Comparison of ENCODE assay signal across 22 cellular contexts in genomic region chr2:143762176-143762928, GRCh38.
DNase-seq lines count a peak whose midpoint lies in the region; ATAC-seq, FAIRE-seq and TF ChIP-seq lines count a peak whose summit lies in the region.
"Had no signal": no experiment of that assay in that cellular context is flagged by ENCODE, and none has a peak within 500 bp of the region (broad histone marks: within the 10 kb centered on the region; RNA-seq: fewer than 3 reads in every experiment).

No MANE protein-coding gene starts in this region.

- H3K9me3 ChIP-seq in HepG2 (ENCODE audit: low read length): no peaks in the 10 kb centered on the region
- no peaks in the 10 kb centered on the region for H3K9me3 ChIP-seq in right lobe of liver
- no peaks in the 10 kb centered on the region for H3K9me3 ChIP-seq in adipocyte (ENCODE audit: control insufficient read depth, low read length)
- no peaks in the 10 kb centered on the region for H3K9me3 ChIP-seq in iPS-20b (ENCODE audit: insufficient read depth, low read depth, low read length)
- H3K9me3 ChIP-seq: prostate gland had no signal

- no peaks in the 10 kb centered on the region for H3K9me3 Mint-ChIP-seq in natural killer cell
- H3K9me3 Mint-ChIP-seq: activated naive CD8-positive, alpha-beta T cell treated with anti-CD3 and anti-CD28 coated beads, Interleukin-2, amount 50 U/mL, for 24 hours; CD4-positive, alpha-beta T cell; stimulated activated naive CD8-positive, alpha-beta T cell treated with anti-CD3 and anti-CD28 coated beads, Interleukin-15, Interleukin-2, amounts not matched to agents 100 ng/mL and 50 ng/mL, for 24 hours; T-helper 1 cell treated with Interleukin-12 subunit alpha and Interleukin-12 subunit beta and Interleukin-4 antibody, amounts not matched to agents 30 μg/mL and 1 μg/mL, for 36 hours had no signal

- no peaks in the 10 kb centered on the region for H3K36me3 Mint-ChIP-seq in natural killer cell

- BruUV-seq in HepG2 (replicated peaks; lab: Mats Ljungman, UMichigan): no TSS peak

- POLR2A ChIA-PET in HepG2 (lab: Yijun Ruan, JAX): no interaction called here

- WGBS in HepG2 (ENCODE audit: low lambda C conversion rate): 4% methylated on average over 3 of the region's 3 CpGs
- WGBS in right lobe of liver (ENCODE audit: insufficient coverage, low coverage, low lambda C conversion rate, missing lambda C conversion rate): 53% methylated on average over 3 of the region's 3 CpGs

- H3K36me3 ChIP-seq in HepG2 (replicated peaks in 1 of 2; ENCODE audit: control insufficient read depth in 1 of 2, insufficient read depth in 2 of 2, low read length in 2 of 2): no peaks in the 10 kb centered on the region
- no peaks in the 10 kb centered on the region for H3K36me3 ChIP-seq in right lobe of liver
- no peaks in the 10 kb centered on the region for H3K36me3 ChIP-seq in adipocyte (ENCODE audit: control insufficient read depth, insufficient read depth, low read length, severe bottlenecking)
- H3K36me3 ChIP-seq in iPS-20b (ENCODE audit: insufficient read depth, low read depth, low read length): no peaks in the 10 kb centered on the region
- H3K36me3 ChIP-seq: prostate gland had no signal

- TF ChIP-seq EP300 in HepG2 (IDR thresholded peaks at IDR 0.05; ENCODE audit: low read depth in 2 of 2, low read length in 2 of 2) (no peak), HepG2 (CRISPR knock-in tag; IDR thresholded peaks at IDR 0.05; ENCODE audit: borderline replicate concordance) (no peak)

- H3K4me3 ChIP-seq in HepG2 (replicated peaks in 1 of 3; ENCODE audit: insufficient read depth in 1 of 3, low read depth in 2 of 3, low read length in 3 of 3): no peak overlapping the region
- H3K4me3 ChIP-seq in right lobe of liver: no peak overlapping the region
- H3K4me3 ChIP-seq in adipocyte (ENCODE audit: low read length): no peak overlapping the region
- peak overlapping the region; percentile 28; the same call in 1 of the 2 replicates for H3K4me3 ChIP-seq in iPS-20b (ENCODE audit: low read length)
- H3K4me3 ChIP-seq: prostate gland, SK-N-MC had no signal

- H4K20me1 ChIP-seq in HepG2 (ENCODE audit: insufficient read depth, low read length): no peaks in the 10 kb centered on the region; the same call in 1 of the 2 replicates

- no peak overlapping the region for H3K27ac Mint-ChIP-seq in natural killer cell
- H3K27ac Mint-ChIP-seq: activated CD4-positive, alpha-beta T cell treated with anti-CD3 and anti-CD28 coated beads for 36 hours; activated naive CD8-positive, alpha-beta T cell treated with anti-CD3 and anti-CD28 coated beads, Interleukin-2, amount 50 U/mL, for 24 hours; CD4-positive, alpha-beta T cell; stimulated activated naive CD8-positive, alpha-beta T cell treated with anti-CD3 and anti-CD28 coated beads, Interleukin-15, Interleukin-2, amounts not matched to agents 100 ng/mL and 50 ng/mL, for 24 hours; T-helper 1 cell treated with Interleukin-12 subunit alpha and Interleukin-12 subunit beta and Interleukin-4 antibody, amounts not matched to agents 30 μg/mL and 1 μg/mL, for 36 hours had no signal

- intact Hi-C loops in HepG2 (cut with micrococcal nuclease; ENCODE audit: unreplicated experiment) (no loop called here), right lobe of liver (cut with DNase I) (no loop called here), natural killer cell (cut with micrococcal nuclease) (no loop called here)

- no peak for TF ChIP-seq POLR2A in HepG2 (IDR thresholded peaks at IDR 0.05; ENCODE audit: insufficient read depth in 1 of 2, low read depth in 2 of 2, low read length in 2 of 2)
- no peak for TF ChIP-seq POLR2A in right lobe of liver (IDR thresholded peaks at IDR 0.05)

- H3K27me3 ChIP-seq in HepG2 (ENCODE audit: control insufficient read depth in 1 of 2, insufficient read depth in 2 of 2, low read length in 2 of 2): no peaks in the 10 kb centered on the region
- H3K27me3 ChIP-seq in right lobe of liver: no peaks in the 10 kb centered on the region
- no peaks in the 10 kb centered on the region for H3K27me3 ChIP-seq in adipocyte (replicated peaks; ENCODE audit: control insufficient read depth, insufficient read depth, low read length)
- no peaks in the 10 kb centered on the region for H3K27me3 ChIP-seq in iPS-20b (ENCODE audit: insufficient read depth, low read length)

- no peak for TF ChIP-seq RAD21 in HepG2 (CRISPR knock-in tag; IDR thresholded peaks at IDR 0.05)

- H3K4me2 ChIP-seq in HepG2 (ENCODE audit: low read depth, low read length): no peak overlapping the region

- in situ Hi-C loops in HepG2 (cut with HindIII; ENCODE audit: extremely low pct_ligation_motif_present, low pct_unique_long_range_greater_than_20kb): no loop called here

- H3K79me2 ChIP-seq in HepG2 (ENCODE audit: insufficient read depth, low read length): no peaks in the 10 kb centered on the region

- no peak overlapping the region for H3K4me3 Mint-ChIP-seq in natural killer cell
- H3K4me3 Mint-ChIP-seq: activated CD4-positive, alpha-beta T cell treated with anti-CD3 and anti-CD28 coated beads for 36 hours; activated naive CD8-positive, alpha-beta T cell treated with anti-CD3 and anti-CD28 coated beads, Interleukin-2, amount 50 U/mL, for 24 hours; CD4-positive, alpha-beta T cell; stimulated activated naive CD8-positive, alpha-beta T cell treated with anti-CD3 and anti-CD28 coated beads, Interleukin-15, Interleukin-2, amounts not matched to agents 100 ng/mL and 50 ng/mL, for 24 hours; T-helper 1 cell treated with Interleukin-12 subunit alpha and Interleukin-12 subunit beta and Interleukin-4 antibody, amounts not matched to agents 30 μg/mL and 1 μg/mL, for 36 hours had no signal

- ATAC-seq in HepG2: no peak
- no peak for ATAC-seq in right lobe of liver
- no peak for ATAC-seq in natural killer cell
- ATAC-seq: activated CD4-positive, alpha-beta T cell treated with anti-CD3 and anti-CD28 coated beads for 36 hours; activated naive CD8-positive, alpha-beta T cell treated with anti-CD3 and anti-CD28 coated beads, Interleukin-2, amount 50 U/mL, for 24 hours; left colon had no signal

- DNase-seq in HepG2 (ENCODE audit: low spot score) (no peak), right lobe of liver (no peak), adipocyte (ENCODE audit: low read depth) (peak; percentile 18), NCI-H2196 (lab: John Stamatoyannopoulos, UW; ENCODE audit: unreplicated experiment) (no peak), natural killer cell (no peak), T-helper 2 cell (no peak)
- DNase-seq in stimulated activated CD4-positive, alpha-beta T cell treated with anti-CD3 and anti-CD28 coated beads, Interleukin-12 subunit alpha, Interleukin-12 subunit beta, amount 100 ng/mL, for 4 hours: no peak
- DNase-seq: 8988T; activated CD4-positive, alpha-beta T cell treated with anti-CD3 and anti-CD28 coated beads for 36 hours; activated gamma-delta T cell; activated naive CD8-positive, alpha-beta T cell treated with anti-CD3 and anti-CD28 coated beads, Interleukin-2, amount 50 U/mL, for 24 hours; CD4-positive, alpha-beta T cell; DMS153; left colon; NCI-H1436; NCI-H774 had no signal

- no peak for FAIRE-seq in HepG2 (lab: Jason Lieb, UNC)
- FAIRE-seq: H54 had no signal

- H3K4me1 ChIP-seq in HepG2 (ENCODE audit: insufficient read depth, low read length) (no peaks in the 10 kb centered on the region), right lobe of liver (no peaks in the 10 kb centered on the region), adipocyte (ENCODE audit: control insufficient read depth, insufficient read depth, low read length) (no peaks in the 10 kb centered on the region), iPS-20b (ENCODE audit: insufficient read depth, low read length) (peaks cover 43% of the 10 kb centered on the region)
- H3K4me1 ChIP-seq: prostate gland had no signal

- CTCF ChIA-PET in HepG2 (lab: Yijun Ruan, JAX; ENCODE audit: low intra/inter-chr PET ratio, low total read pairs): no interaction called here

- peaks cover 6 to 17% of the 10 kb centered on the region in 2 donors for H3K4me1 Mint-ChIP-seq in natural killer cell
- H3K4me1 Mint-ChIP-seq: activated CD4-positive, alpha-beta T cell treated with anti-CD3 and anti-CD28 coated beads for 36 hours had no signal

- TF ChIP-seq CTCF in HepG2 (CRISPR knock-in tag; IDR thresholded peaks at IDR 0.05) (no peak), right lobe of liver (IDR thresholded peaks at IDR 0.05) (no peak), natural killer cell (IDR thresholded peaks at IDR 0.05) (no peak)

- H3K9ac ChIP-seq in HepG2 (ENCODE audit: insufficient read depth, low read depth, low read length): no peak overlapping the region
- H3K9ac ChIP-seq in adipocyte (ENCODE audit: low read length): no peak overlapping the region
- H3K9ac ChIP-seq in iPS-20b (ENCODE audit: low read depth, low read length): peak overlapping the region; percentile 52; the same call in 1 of the 2 replicates

- H3K27me3 Mint-ChIP-seq in natural killer cell (ENCODE audit: low read depth in 2 of 2): no peaks in the 10 kb centered on the region
- H3K27me3 Mint-ChIP-seq: activated CD4-positive, alpha-beta T cell treated with anti-CD3 and anti-CD28 coated beads for 36 hours; activated naive CD8-positive, alpha-beta T cell treated with anti-CD3 and anti-CD28 coated beads, Interleukin-2, amount 50 U/mL, for 24 hours; CD4-positive, alpha-beta T cell; stimulated activated naive CD8-positive, alpha-beta T cell treated with anti-CD3 and anti-CD28 coated beads, Interleukin-15, Interleukin-2, amounts not matched to agents 100 ng/mL and 50 ng/mL, for 24 hours had no signal

- H3K27ac ChIP-seq in HepG2 (ENCODE audit: extremely low read length, insufficient read depth, low read length) (no peak overlapping the region), right lobe of liver (no peak overlapping the region), iPS-20b (ENCODE audit: low read length) (peak overlapping the region; percentile 31)
- H3K27ac ChIP-seq: prostate gland, SK-N-MC had no signal

- no peak overlapping the region for H2AFZ ChIP-seq in HepG2 (ENCODE audit: low read length)

TF ChIP-seq in HepG2, 621 proteins besides CTCF, POLR2A, EP300 and RAD21:
- TF ChIP-seq MAFF (IDR thresholded peaks at IDR 0.05; ENCODE audit: low read depth, low read length): peak; percentile 27; the same call in 1 of the 2 replicates
- no peak for TF ChIP-seq ZNF382 (CRISPR knock-in tag; IDR thresholded peaks at IDR 0.05; ENCODE audit: borderline replicate concordance)
- peak; percentile 31 to 43; a peak in 3 of 4 replicates for TF ChIP-seq MAFK (conservative IDR thresholded peaks at IDR 0.05 in 1 of 2, IDR thresholded peaks at IDR 0.05 in 1 of 2; ENCODE audit: low read length in 2 of 2)
- TF ChIP-seq RFX3 (CRISPR knock-in tag; IDR thresholded peaks at IDR 0.05): no peak
